Comparison of ENCODE assay signal across 9 cellular contexts in genomic region chr14:91689608-91690007, GRCh38. TPM values are rescaled to one million over a fixed set of nuclear protein-coding genes. Genes with fewer than 3 reads are reported as not detected.
"Had no signal": no experiment of that assay in that cellular context is flagged by ENCODE, and none has a peak within 500 bp of the region (broad histone marks: within the 10 kb centered on the region; RNA-seq: fewer than 3 reads in every experiment).

No MANE protein-coding gene starts in this region.

- H3K27ac Mint-ChIP-seq: H9, IgD-negative memory B cell had no signal

- DNase-seq: H9, HCEC 1CT, KG1 had no signal

- H3K27ac ChIP-seq: HL-60 had no signal

- H2AFZ ChIP-seq: GM23338 had no signal

- H3K4me3 ChIP-seq: GM23338 had no signal

- H3K4me1 Mint-ChIP-seq: IgD-negative memory B cell had no signal

- H3K4me3 Mint-ChIP-seq: GM23338, H9, IgD-negative memory B cell had no signal

- FAIRE-seq: H1, H54 had no signal

- H3K27me3 Mint-ChIP-seq: IgD-negative memory B cell had no signal

- H3K4me2 ChIP-seq: GM23338 had no signal

- ATAC-seq: GM23338 had no signal

RNA-seq across cellular contexts. Expression of gene CATSPERB, which starts 42.3 kb away (rescaled TPM):
- total RNA-seq: HT1080 had no signal
